Comparison of ENCODE assay signal across 13 cellular contexts in the genomic region with DNA sequence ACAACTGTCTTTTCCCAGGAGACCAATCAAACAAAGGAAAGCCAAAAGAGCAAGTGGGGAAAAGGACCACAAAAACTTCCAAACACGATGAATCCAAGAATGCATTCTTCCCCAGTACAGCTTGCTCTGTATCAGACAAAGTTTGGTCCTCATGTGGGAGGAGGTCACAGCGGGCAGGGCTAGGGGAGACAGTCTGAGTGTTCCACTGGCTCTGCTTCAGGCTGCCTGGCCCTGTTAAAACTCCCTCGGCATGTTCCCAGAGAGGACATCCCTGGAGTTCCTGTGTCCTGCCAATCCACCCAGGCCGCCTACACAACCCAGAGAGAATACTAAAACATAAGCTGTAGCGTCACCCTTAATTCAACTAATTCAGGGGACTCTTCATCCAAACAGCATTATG.
"Had no signal": no experiment of that assay in that cellular context is flagged by ENCODE, and none has a peak within 500 bp of the region (broad histone marks: within the 10 kb centered on the region; RNA-seq: fewer than 3 reads in every experiment).

No MANE protein-coding gene starts in this region.

- DNase-seq: activated CD4-positive, alpha-beta memory T cell treated with anti-CD3 and anti-CD28 coated beads, Interleukin-2, amount 10 ng/mL, durations not matched to agents 7 days and 5 days; activated naive CD8-positive, alpha-beta T cell treated with anti-CD3 and anti-CD28 coated beads, Interleukin-2, amount 50 U/mL, for 24 hours; activated T-cell treated with anti-CD3 and anti-CD28 coated beads, Interleukin-2, amount 50 U/mL, for 72 hours; caudate nucleus; cortex of kidney; effector memory CD8-positive, alpha-beta T cell; mesendoderm; posterior cingulate gyrus; stimulated activated CD4-positive, alpha-beta T cell treated with anti-CD3 and anti-CD28 coated beads, Interleukin-15, amount 100 ng/mL, for 24 hours; stimulated activated CD4-positive, alpha-beta T cell treated with anti-CD3 and anti-CD28 coated beads, Interleukin-4, amount 100 ng/mL, for 24 hours had no signal

- H3K27ac ChIP-seq: epithelial cell of prostate, thoracic aorta, VCaP had no signal

- H3K9me3 ChIP-seq: thoracic aorta had no signal

- H3K36me3 ChIP-seq: thoracic aorta had no signal

- ATAC-seq: activated naive CD8-positive, alpha-beta T cell treated with anti-CD3 and anti-CD28 coated beads, Interleukin-2, amount 50 U/mL, for 24 hours; activated T-cell treated with anti-CD3 and anti-CD28 coated beads, Interleukin-2, amount 50 U/mL, for 72 hours; effector memory CD8-positive, alpha-beta T cell had no signal

- H3K4me3 ChIP-seq: thoracic aorta had no signal
